8 cellular contexts compared by ENCODE assay signal in genomic region chr10:22436893-22437619, GRCh38.
DNase-seq lines count a peak whose midpoint lies in the region; ATAC-seq and TF ChIP-seq lines count a peak whose summit lies in the region.

No MANE protein-coding gene starts in this region.

- peak overlapping the region; percentile 75 for H2AFZ ChIP-seq in Karpas-422 (ENCODE audit: low read length)

- peak; percentile 75 to 88 for TF ChIP-seq POLR2A in uterus (IDR thresholded peaks at IDR 0.05)

- DNase-seq in GDM1 (lab: John Stamatoyannopoulos, UW) (peak; percentile 87), Karpas-422 (peak; percentile 82), T-helper 2 cell (peak; percentile 64 to 97 (median 82)), ascending aorta (ENCODE audit: low spot score in 2 of 2) (peak; percentile 43 to 94), hepatic stellate cell (ENCODE audit: low spot score) (peak; percentile 55), putamen (ENCODE audit: low spot score) (peak; percentile 89), uterus (peak; percentile 90 to 91)

- H3K36me3 ChIP-seq in Karpas-422 (ENCODE audit: insufficient read depth, low read length) = no peaks in the 10 kb centered on the region
- H3K36me3 ChIP-seq in ascending aorta = no peaks in the 10 kb centered on the region
- no peaks in the 10 kb centered on the region for H3K36me3 ChIP-seq in uterus

- ATAC-seq in GM21786 (IDR thresholded peaks at IDR 0.05; ENCODE audit: unreplicated experiment) = peak; percentile 73

- H4K20me1 ChIP-seq in Karpas-422 (ENCODE audit: insufficient read depth, low read depth, low read length) = no peaks in the 10 kb centered on the region

- H3K79me2 ChIP-seq in Karpas-422 (ENCODE audit: low read length) = no peaks in the 10 kb centered on the region

- no peaks in the 10 kb centered on the region for H3K9me2 ChIP-seq in Karpas-422 (replicated peaks; ENCODE audit: insufficient read depth, low read length)

- H3K9me3 ChIP-seq in Karpas-422 (ENCODE audit: low read length) (no peaks in the 10 kb centered on the region), ascending aorta (no peaks in the 10 kb centered on the region), uterus (no peaks in the 10 kb centered on the region)

- H3K27me3 ChIP-seq in Karpas-422 (ENCODE audit: low read length) = no peaks in the 10 kb centered on the region
- H3K27me3 ChIP-seq in ascending aorta = no peaks in the 10 kb centered on the region
- no peaks in the 10 kb centered on the region for H3K27me3 ChIP-seq in uterus

- peaks cover 17% of the 10 kb centered on the region for H3K4me1 ChIP-seq in Karpas-422 (ENCODE audit: low read length)
- H3K4me1 ChIP-seq in ascending aorta = peaks cover 0 to 15% of the 10 kb centered on the region in 2 donors
- peaks cover 0 to 9% of the 10 kb centered on the region in 2 donors for H3K4me1 ChIP-seq in uterus

- H3K4me2 ChIP-seq in Karpas-422 (ENCODE audit: low read depth, low read length, poor library complexity, severe bottlenecking) = peak overlapping the region; percentile 72

- H3K4me3 ChIP-seq in Karpas-422 (ENCODE audit: low read length) (peak overlapping the region; percentile 70), ascending aorta (peak overlapping the region; percentile 72 to 78), uterus (peak overlapping the region; percentile 67 to 81)

- intact Hi-C loops in ascending aorta (cut with DNase I) = loop anchor here (2.0 to 10.0 kb wide), 11 partner anchors 96 to 940 kb away; partner anchors contain the start of genes COMMD3, DNAJC1 and PIP4K2A
- intact Hi-C loops in uterus (cut with DNase I; ENCODE audit: low total_unique reads) = loop anchor here (5.0 to 10.0 kb wide), 2 partner anchors 112 to 210 kb away; partner anchors contain the start of gene BMI1

- H3K9ac ChIP-seq in Karpas-422 (ENCODE audit: low read length) = peak overlapping the region; percentile 56

- peak in 1 of 3 experiments; percentile 19 for TF ChIP-seq CTCF in ascending aorta (IDR thresholded peaks at IDR 0.05)
- TF ChIP-seq CTCF in uterus (IDR thresholded peaks at IDR 0.05) = peak in 1 of 4 experiments; percentile 6

- H3K27ac ChIP-seq in Karpas-422 (ENCODE audit: low read length) (no peak overlapping the region), ascending aorta (peak overlapping the region; percentile 92 to 97), uterus (peak overlapping the region; percentile 96 to 98)
